ENCODE assay signal across 1 cellular context in genomic region chr2:219536967-219537366, GRCh38.
TF ChIP-seq lines count a peak whose summit lies in the region.

No MANE protein-coding gene starts in this region.

TF ChIP-seq in HCT116, 20 proteins besides CTCF, POLR2A, EP300 and RAD21:
- no peak for TF ChIP-seq CEBPB (IDR thresholded peaks at IDR 0.05; ENCODE audit: low read depth)
- no peak for TF ChIP-seq SP1 (IDR thresholded peaks at IDR 0.05; ENCODE audit: low read depth)
- no peak for TF ChIP-seq CBX3 (IDR thresholded peaks at IDR 0.05; ENCODE audit: low read depth)
- TF ChIP-seq JUND (IDR thresholded peaks at IDR 0.05): no peak
- TF ChIP-seq ELF1 (IDR thresholded peaks at IDR 0.05; ENCODE audit: borderline replicate concordance, low read depth): no peak
- TF ChIP-seq EZH2phosphoT487 (IDR thresholded peaks at IDR 0.05; ENCODE audit: borderline replicate concordance): no peak
- TF ChIP-seq SIN3A (IDR thresholded peaks at IDR 0.05; ENCODE audit: low read depth): no peak
- TF ChIP-seq REST (IDR thresholded peaks at IDR 0.05; ENCODE audit: low read depth): no peak
- TF ChIP-seq POLR2AphosphoS5 (IDR thresholded peaks at IDR 0.05; ENCODE audit: low read depth, low read length): no peak
- TF ChIP-seq YY1 (IDR thresholded peaks at IDR 0.05; ENCODE audit: extremely low read depth, insufficient replicate concordance, low read depth, low read length): no peak
- no peak for TF ChIP-seq EGR1 (IDR thresholded peaks at IDR 0.05; ENCODE audit: low read depth)
- no peak for TF ChIP-seq EZH2 (IDR thresholded peaks at IDR 0.05)
- TF ChIP-seq ZNF274 (IDR thresholded peaks at IDR 0.05; ENCODE audit: low read depth, low read length): no peak
- TF ChIP-seq ATF3 (IDR thresholded peaks at IDR 0.05): no peak
- TF ChIP-seq ZBTB33 (IDR thresholded peaks at IDR 0.05; ENCODE audit: extremely low read depth, insufficient replicate concordance, low read length): no peak
- no peak for TF ChIP-seq MAX (IDR thresholded peaks at IDR 0.05)
- no peak for TF ChIP-seq FOSL1 (IDR thresholded peaks at IDR 0.05; ENCODE audit: low read depth)
- TF ChIP-seq SRF (IDR thresholded peaks at IDR 0.05; ENCODE audit: low read depth): no peak
